15 cellular contexts compared by ENCODE assay signal in the genomic region with DNA sequence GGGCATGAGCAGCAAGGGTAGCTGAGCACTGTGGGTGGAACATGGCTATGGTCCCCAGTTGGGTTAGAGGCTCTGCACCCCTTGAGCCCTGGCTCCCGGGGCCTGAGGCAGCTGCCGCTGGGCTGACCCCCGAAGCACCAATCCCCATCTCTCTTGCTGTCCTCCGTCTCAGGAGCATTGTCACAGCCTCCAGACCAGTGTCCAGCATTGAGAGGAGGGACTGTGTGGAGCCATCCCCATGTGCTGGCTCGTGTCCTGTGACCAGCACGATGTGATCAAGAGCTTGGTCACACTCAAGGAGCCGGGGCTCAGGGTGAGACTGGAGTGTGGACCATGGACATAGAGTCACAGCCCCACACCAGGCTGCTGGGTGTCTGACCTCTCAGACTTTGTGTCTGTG. TPM values are rescaled to one million over a fixed set of nuclear protein-coding genes. Genes with fewer than 3 reads are reported as not detected.
"Had no signal": no experiment of that assay in that cellular context is flagged by ENCODE, and none has a peak within 500 bp of the region (broad histone marks: within the 10 kb centered on the region; RNA-seq: fewer than 3 reads in every experiment).

No MANE protein-coding gene starts in this region.

- H3K36me3 Mint-ChIP-seq: activated naive CD8-positive, alpha-beta T cell treated with anti-CD3 and anti-CD28 coated beads, Interleukin-2, amount 10 ng/mL, durations not matched to agents 7 days and 5 days; brain; naive thymus-derived CD4-positive, alpha-beta T cell had no signal

- H3K27ac ChIP-seq: epithelial cell of prostate had no signal

- H3K27ac Mint-ChIP-seq: activated CD4-positive, alpha-beta T cell treated with anti-CD3 and anti-CD28 coated beads, Interleukin-2, amount 10 ng/mL, durations not matched to agents 24 days and 14 days; activated naive CD8-positive, alpha-beta T cell treated with anti-CD3 and anti-CD28 coated beads, Interleukin-2, amount 10 ng/mL, durations not matched to agents 7 days and 5 days; activated T-helper 1 cell treated with anti-CD3 and anti-CD28 coated beads, Interleukin-12 subunit alpha, Interleukin-12 subunit beta, Interleukin-2, Interleukin-4 antibody, amounts not matched to agents 30 ng/mL and 10 ng/mL and 1 ng/mL, durations not matched to agents 14 hours and 24 hours and 36 hours; naive thymus-derived CD4-positive, alpha-beta T cell; stimulated activated naive CD8-positive, alpha-beta T cell treated with anti-CD3 and anti-CD28 coated beads, Interleukin-15, amount 100 ng/mL, for 72 hours had no signal

- DNase-seq: activated CD4-positive, alpha-beta T cell treated with anti-CD3 and anti-CD28 coated beads, Interleukin-2, amount 10 ng/mL, durations not matched to agents 24 days and 14 days; activated CD4-positive, CD25-positive, alpha-beta regulatory T cell; activated naive CD8-positive, alpha-beta T cell treated with anti-CD3 and anti-CD28 coated beads, Interleukin-2, amount 10 ng/mL, durations not matched to agents 7 days and 5 days; naive thymus-derived CD4-positive, alpha-beta T cell; small intestine; stimulated activated naive CD8-positive, alpha-beta T cell treated with anti-CD3 and anti-CD28 coated beads, Interleukin-15, amount 100 ng/mL, for 72 hours had no signal

- H3K4me3 Mint-ChIP-seq: activated CD4-positive, alpha-beta T cell treated with anti-CD3 and anti-CD28 coated beads, Interleukin-2, amount 10 ng/mL, durations not matched to agents 24 days and 14 days; activated naive CD8-positive, alpha-beta T cell treated with anti-CD3 and anti-CD28 coated beads, Interleukin-2, amount 10 ng/mL, durations not matched to agents 7 days and 5 days; activated T-helper 1 cell treated with anti-CD3 and anti-CD28 coated beads, Interleukin-12 subunit alpha, Interleukin-12 subunit beta, Interleukin-2, Interleukin-4 antibody, amounts not matched to agents 30 ng/mL and 10 ng/mL and 1 ng/mL, durations not matched to agents 14 hours and 24 hours and 36 hours; naive thymus-derived CD4-positive, alpha-beta T cell; stimulated activated naive CD8-positive, alpha-beta T cell treated with anti-CD3 and anti-CD28 coated beads, Interleukin-15, amount 100 ng/mL, for 72 hours had no signal

- ATAC-seq: naive thymus-derived CD4-positive, alpha-beta T cell; stimulated activated naive CD8-positive, alpha-beta T cell treated with anti-CD3 and anti-CD28 coated beads, Interleukin-15, amount 100 ng/mL, for 72 hours had no signal

- H3K9me3 Mint-ChIP-seq: activated CD4-positive, alpha-beta T cell treated with anti-CD3 and anti-CD28 coated beads, Interleukin-2, amount 10 ng/mL, durations not matched to agents 24 days and 14 days; activated naive CD8-positive, alpha-beta T cell treated with anti-CD3 and anti-CD28 coated beads, Interleukin-2, amount 10 ng/mL, durations not matched to agents 7 days and 5 days; activated T-helper 1 cell treated with anti-CD3 and anti-CD28 coated beads, Interleukin-12 subunit alpha, Interleukin-12 subunit beta, Interleukin-2, Interleukin-4 antibody, amounts not matched to agents 30 ng/mL and 10 ng/mL and 1 ng/mL, durations not matched to agents 14 hours and 24 hours and 36 hours; brain; stimulated activated naive CD8-positive, alpha-beta T cell treated with anti-CD3 and anti-CD28 coated beads, Interleukin-15, amount 100 ng/mL, for 72 hours had no signal

RNA-seq across cellular contexts. Expression of gene SMTNL2, which starts 2.9 kb away (rescaled TPM):
- total RNA-seq: activated CD4-positive, alpha-beta T cell treated with anti-CD3 and anti-CD28 coated beads, Interleukin-2, amount 10 ng/mL, durations not matched to agents 24 days and 14 days; activated naive CD8-positive, alpha-beta T cell treated with anti-CD3 and anti-CD28 coated beads, Interleukin-2, amount 10 ng/mL, durations not matched to agents 7 days and 5 days; activated T-helper 1 cell treated with anti-CD3 and anti-CD28 coated beads, Interleukin-12 subunit alpha, Interleukin-12 subunit beta, Interleukin-2, Interleukin-4 antibody, amounts not matched to agents 30 ng/mL and 10 ng/mL and 1 ng/mL, durations not matched to agents 14 hours and 24 hours and 36 hours; dermis microvascular lymphatic vessel endothelial cell; lung microvascular endothelial cell; mononuclear cell; naive thymus-derived CD4-positive, alpha-beta T cell had no signal

RNA-seq across cellular contexts. Expression of gene GGT6, which starts 26.8 kb away (rescaled TPM):
- total RNA-seq: activated CD4-positive, alpha-beta T cell treated with anti-CD3 and anti-CD28 coated beads, Interleukin-2, amount 10 ng/mL, durations not matched to agents 24 days and 14 days; activated naive CD8-positive, alpha-beta T cell treated with anti-CD3 and anti-CD28 coated beads, Interleukin-2, amount 10 ng/mL, durations not matched to agents 7 days and 5 days; activated T-helper 1 cell treated with anti-CD3 and anti-CD28 coated beads, Interleukin-12 subunit alpha, Interleukin-12 subunit beta, Interleukin-2, Interleukin-4 antibody, amounts not matched to agents 30 ng/mL and 10 ng/mL and 1 ng/mL, durations not matched to agents 14 hours and 24 hours and 36 hours; cerebellum; dermis microvascular lymphatic vessel endothelial cell; lung microvascular endothelial cell; mononuclear cell; naive thymus-derived CD4-positive, alpha-beta T cell; SK-MEL-5; temporal lobe had no signal

RNA-seq across cellular contexts. Expression of gene ALOX15, which starts 54.3 kb away (rescaled TPM):
- total RNA-seq: activated CD4-positive, alpha-beta T cell treated with anti-CD3 and anti-CD28 coated beads, Interleukin-2, amount 10 ng/mL, durations not matched to agents 24 days and 14 days; activated naive CD8-positive, alpha-beta T cell treated with anti-CD3 and anti-CD28 coated beads, Interleukin-2, amount 10 ng/mL, durations not matched to agents 7 days and 5 days; activated T-helper 1 cell treated with anti-CD3 and anti-CD28 coated beads, Interleukin-12 subunit alpha, Interleukin-12 subunit beta, Interleukin-2, Interleukin-4 antibody, amounts not matched to agents 30 ng/mL and 10 ng/mL and 1 ng/mL, durations not matched to agents 14 hours and 24 hours and 36 hours; dermis microvascular lymphatic vessel endothelial cell; lung microvascular endothelial cell; mononuclear cell; SK-MEL-5 had no signal
